In genomic region chr3:62159693-62160092, GRCh38 we compare ENCODE assay signal across 10 cellular contexts.
DNase-seq lines count a peak whose midpoint lies in the region; ATAC-seq and TF ChIP-seq lines count a peak whose summit lies in the region.
"Had no signal": no experiment of that assay in that cellular context is flagged by ENCODE, and none has a peak within 500 bp of the region (broad histone marks: within the 10 kb centered on the region; RNA-seq: fewer than 3 reads in every experiment).

No MANE protein-coding gene starts in this region.

- DNase-seq in AG08395 (ENCODE audit: low spot score) (peak; percentile 82), cardiac fibroblast (ENCODE audit: low read depth in 2 of 2) (peak; percentile 88 to 95), left ventricle myocardium superior (peak; percentile 77), posterior vena cava (ENCODE audit: low spot score) (peak; percentile 91), G401 (ENCODE audit: low spot score) (no peak)
- no peak for DNase-seq in activated T-cell treated with anti-CD3 and anti-CD28 coated beads, Interleukin-2, amount 50 U/mL, for 24 hours
- DNase-seq in activated naive CD4-positive, alpha-beta T cell treated with anti-CD3 and anti-CD28 coated beads for 36 hours = no peak
- DNase-seq: NCI-H146, OCI-M1 had no signal

- no peaks in the 10 kb centered on the region for H3K27me3 Mint-ChIP-seq in activated T-cell treated with anti-CD3 and anti-CD28 coated beads, Interleukin-2, amount 50 U/mL, for 24 hours
- no peaks in the 10 kb centered on the region for H3K27me3 Mint-ChIP-seq in activated naive CD4-positive, alpha-beta T cell treated with anti-CD3 and anti-CD28 coated beads for 36 hours (ENCODE audit: low read depth)

- no peaks in the 10 kb centered on the region for H3K36me3 Mint-ChIP-seq in activated T-cell treated with anti-CD3 and anti-CD28 coated beads, Interleukin-2, amount 50 U/mL, for 24 hours (ENCODE audit: low read depth)
- no peaks in the 10 kb centered on the region for H3K36me3 Mint-ChIP-seq in activated naive CD4-positive, alpha-beta T cell treated with anti-CD3 and anti-CD28 coated beads for 36 hours (ENCODE audit: low read depth)

- CTCF ChIA-PET in activated naive CD4-positive, alpha-beta T cell treated with anti-CD3 and anti-CD28 coated beads for 36 hours (lab: Charles Lee) = interaction anchor here (0.7 kb wide), 1 partner anchor 70 kb away, joined by 7 read pairs; no protein-coding TSS in a partner anchor

- no peaks in the 10 kb centered on the region for H3K9me3 Mint-ChIP-seq in activated T-cell treated with anti-CD3 and anti-CD28 coated beads, Interleukin-2, amount 50 U/mL, for 24 hours
- H3K9me3 Mint-ChIP-seq in activated naive CD4-positive, alpha-beta T cell treated with anti-CD3 and anti-CD28 coated beads for 36 hours = no peaks in the 10 kb centered on the region

- peak; percentile 95 for ATAC-seq in left ventricle myocardium superior
- ATAC-seq in GM19455 (IDR thresholded peaks at IDR 0.05; ENCODE audit: unreplicated experiment) = no peak

- no peaks in the 10 kb centered on the region for H3K4me1 Mint-ChIP-seq in activated T-cell treated with anti-CD3 and anti-CD28 coated beads, Interleukin-2, amount 50 U/mL, for 24 hours (ENCODE audit: low read depth)
- H3K4me1 Mint-ChIP-seq in activated naive CD4-positive, alpha-beta T cell treated with anti-CD3 and anti-CD28 coated beads for 36 hours (ENCODE audit: low read depth) = no peaks in the 10 kb centered on the region

- no peak overlapping the region for H3K27ac Mint-ChIP-seq in activated T-cell treated with anti-CD3 and anti-CD28 coated beads, Interleukin-2, amount 50 U/mL, for 24 hours
- H3K27ac Mint-ChIP-seq in activated naive CD4-positive, alpha-beta T cell treated with anti-CD3 and anti-CD28 coated beads for 36 hours = no peak overlapping the region

- H3K4me3 ChIP-seq in cardiac fibroblast (replicated peaks in 1 of 2; ENCODE audit: low read depth in 2 of 2, low read length in 2 of 2) = no peak overlapping the region

- in situ Hi-C loops in G401 (cut with HindIII; ENCODE audit: low sequenced_read_pairs) = no loop called here

- intact Hi-C loops in left ventricle myocardium superior (cut with micrococcal nuclease) = no loop called here
- intact Hi-C loops in posterior vena cava (cut with DNase I) = no loop called here
- intact Hi-C loops in activated naive CD4-positive, alpha-beta T cell treated with anti-CD3 and anti-CD28 coated beads for 36 hours (cut with micrococcal nuclease) = no loop called here

- no peak for TF ChIP-seq CTCF in cardiac fibroblast (IDR thresholded peaks at IDR 0.05; ENCODE audit: low read depth, low read length)

- H3K4me3 Mint-ChIP-seq in activated T-cell treated with anti-CD3 and anti-CD28 coated beads, Interleukin-2, amount 50 U/mL, for 24 hours = no peak overlapping the region
- H3K4me3 Mint-ChIP-seq in activated naive CD4-positive, alpha-beta T cell treated with anti-CD3 and anti-CD28 coated beads for 36 hours = no peak overlapping the region

Comparison
In these comparisons a context has a peak if more than half of its experiments do, and no peak if none do; other contexts are left out.
1. DNase-seq: peak in AG08395 (single experiment), cardiac fibroblast (2 of 2), left ventricle myocardium superior (single experiment) and posterior vena cava (single experiment); none in activated T-cell treated with anti-CD3 and anti-CD28 coated beads, Interleukin-2, amount 50 U/mL, for 24 hours (single experiment), activated naive CD4-positive, alpha-beta T cell treated with anti-CD3 and anti-CD28 coated beads for 36 hours (single experiment) and G401 (single experiment).